In genomic region chr20:32438331-32438858, GRCh38 we compare ENCODE assay signal across 19 cellular contexts.
DNase-seq lines count a peak whose midpoint lies in the region; ATAC-seq and TF ChIP-seq lines count a peak whose summit lies in the region.
"Had no signal": no experiment of that assay in that cellular context is flagged by ENCODE, and none has a peak within 500 bp of the region (broad histone marks: within the 10 kb centered on the region; RNA-seq: fewer than 3 reads in every experiment).

No MANE protein-coding gene starts in this region.

- H3K4me3 ChIP-seq in mucosa of descending colon = no peak overlapping the region
- H3K4me3 ChIP-seq: GM23338, heart left ventricle, psoas muscle, spleen, transverse colon had no signal

- H3K27ac Mint-ChIP-seq in activated T-cell treated with anti-CD3 and anti-CD28 coated beads, Interleukin-2, amount 50 U/mL, for 24 hours = peak overlapping the region; percentile 75
- H3K27ac Mint-ChIP-seq in T-cell = peak overlapping the region; percentile 52 to 58
- H3K27ac Mint-ChIP-seq in stimulated activated naive B cell treated with anti-CD40 and anti-IgM and Interleukin-4, amounts not matched to agents 10 μg/mL and 1 μg/mL and 100 μg/mL, for 72 hours = peak overlapping the region; percentile 88
- H3K27ac Mint-ChIP-seq: activated CD4-positive, alpha-beta T cell treated with anti-CD3 and anti-CD28 coated beads, Interleukin-2, amount 10 ng/mL, durations not matched to agents 7 days and 5 days; GM23338; nephron progenitor cell had no signal

- no peaks in the 10 kb centered on the region for H3K4me1 ChIP-seq in mucosa of descending colon (ENCODE audit: low read depth)
- H3K4me1 ChIP-seq: transverse colon had no signal

- no peaks in the 10 kb centered on the region for H3K36me3 ChIP-seq in mucosa of descending colon (ENCODE audit: low read depth)

- CTCF ChIA-PET in T-cell (lab: Charles Lee) = no interaction called here

- H3K36me3 Mint-ChIP-seq in activated T-cell treated with anti-CD3 and anti-CD28 coated beads, Interleukin-2, amount 50 U/mL, for 24 hours (ENCODE audit: low read depth) = peaks cover 89% of the 10 kb centered on the region
- H3K36me3 Mint-ChIP-seq in T-cell = peaks cover 42% of the 10 kb centered on the region
- peaks cover 32 to 67% of the 10 kb centered on the region in 2 donors for H3K36me3 Mint-ChIP-seq in stimulated activated naive B cell treated with anti-CD40 and anti-IgM and Interleukin-4, amounts not matched to agents 10 μg/mL and 1 μg/mL and 100 μg/mL, for 72 hours

- H3K4me1 Mint-ChIP-seq in activated T-cell treated with anti-CD3 and anti-CD28 coated beads, Interleukin-2, amount 50 U/mL, for 24 hours (ENCODE audit: low read depth) = peaks cover 37% of the 10 kb centered on the region
- H3K4me1 Mint-ChIP-seq in T-cell = peaks cover 8 to 16% (median 13%) of the 10 kb centered on the region in 3 donors
- H3K4me1 Mint-ChIP-seq in stimulated activated naive B cell treated with anti-CD40 and anti-IgM and Interleukin-4, amounts not matched to agents 10 μg/mL and 1 μg/mL and 100 μg/mL, for 72 hours = peaks cover 36 to 57% of the 10 kb centered on the region in 2 donors

- TF ChIP-seq CTCF in mucosa of descending colon (IDR thresholded peaks at IDR 0.05) = no peak

- no peaks in the 10 kb centered on the region for H3K9me3 ChIP-seq in mucosa of descending colon
- H3K9me3 ChIP-seq: heart left ventricle, psoas muscle, spleen, transverse colon had no signal

- no peak for DNase-seq in activated T-cell treated with anti-CD3 and anti-CD28 coated beads, Interleukin-2, amount 50 U/mL, for 24 hours
- DNase-seq in activated T-cell treated with anti-CD3 and anti-CD28 coated beads for 4 hours (no peak), T-cell (no peak), islet precursor cell (peak; percentile 50), mucosa of descending colon (no peak)
- no peak for DNase-seq in stimulated activated naive B cell treated with anti-CD40 and anti-IgM and Interleukin-4, amounts not matched to agents 10 μg/mL and 1 μg/mL and 100 μg/mL, for 72 hours
- no peak for DNase-seq in stimulated activated CD4-positive, alpha-beta T cell treated with anti-CD3 and anti-CD28 coated beads, Interleukin-12 subunit alpha, Interleukin-12 subunit beta, amount 100 ng/mL, for 4 hours
- DNase-seq: DMS79 treated with DMSO at 0.1 percent for 48 hours; effector memory CD4-positive, alpha-beta T cell; heart left ventricle; NCI-H1694 treated with DMSO at 0.1 percent for 48 hours; NCI-H446 treated with DMSO at 0.1 percent for 48 hours; nephron progenitor cell; psoas muscle; spleen; transverse colon had no signal

- H3K27me3 Mint-ChIP-seq in activated T-cell treated with anti-CD3 and anti-CD28 coated beads, Interleukin-2, amount 50 U/mL, for 24 hours = no peaks in the 10 kb centered on the region
- H3K27me3 Mint-ChIP-seq in T-cell = no peaks in the 10 kb centered on the region
- H3K27me3 Mint-ChIP-seq in stimulated activated naive B cell treated with anti-CD40 and anti-IgM and Interleukin-4, amounts not matched to agents 10 μg/mL and 1 μg/mL and 100 μg/mL, for 72 hours = no peaks in the 10 kb centered on the region
- H3K27me3 Mint-ChIP-seq: activated CD4-positive, alpha-beta T cell treated with anti-CD3 and anti-CD28 coated beads, Interleukin-2, amount 10 ng/mL, durations not matched to agents 7 days and 5 days had no signal

- no peak overlapping the region for H3K4me3 Mint-ChIP-seq in activated T-cell treated with anti-CD3 and anti-CD28 coated beads, Interleukin-2, amount 50 U/mL, for 24 hours
- H3K4me3 Mint-ChIP-seq in T-cell = no peak overlapping the region
- H3K4me3 Mint-ChIP-seq in stimulated activated naive B cell treated with anti-CD40 and anti-IgM and Interleukin-4, amounts not matched to agents 10 μg/mL and 1 μg/mL and 100 μg/mL, for 72 hours = peak overlapping the region in 1 of 2 donors; percentile 43
- H3K4me3 Mint-ChIP-seq: activated CD4-positive, alpha-beta T cell treated with anti-CD3 and anti-CD28 coated beads, Interleukin-2, amount 10 ng/mL, durations not matched to agents 7 days and 5 days; GM23338; nephron progenitor cell had no signal

- H3K9me3 Mint-ChIP-seq in activated T-cell treated with anti-CD3 and anti-CD28 coated beads, Interleukin-2, amount 50 U/mL, for 24 hours = no peaks in the 10 kb centered on the region
- H3K9me3 Mint-ChIP-seq in T-cell = no peaks in the 10 kb centered on the region
- H3K9me3 Mint-ChIP-seq in stimulated activated naive B cell treated with anti-CD40 and anti-IgM and Interleukin-4, amounts not matched to agents 10 μg/mL and 1 μg/mL and 100 μg/mL, for 72 hours = no peaks in the 10 kb centered on the region
- H3K9me3 Mint-ChIP-seq: activated CD4-positive, alpha-beta T cell treated with anti-CD3 and anti-CD28 coated beads, Interleukin-2, amount 10 ng/mL, durations not matched to agents 7 days and 5 days; GM23338; nephron progenitor cell had no signal

- intact Hi-C loops in mucosa of descending colon (cut with DNase I, micrococcal nuclease) = no loop called here

- ATAC-seq in T-cell (replicated peaks in 1 of 4) (no peak), mucosa of descending colon (no peak), HG03354 (IDR thresholded peaks at IDR 0.05; ENCODE audit: poor library complexity, severe bottlenecking, unreplicated experiment) (no peak)
- ATAC-seq in stimulated activated naive B cell treated with anti-CD40 and anti-IgM and Interleukin-4, amounts not matched to agents 10 μg/mL and 1 μg/mL and 100 μg/mL, for 72 hours (replicated peaks) = no peak
- ATAC-seq: heart left ventricle had no signal

- POLR2A ChIA-PET in T-cell (lab: Charles Lee) = no interaction called here
